1 cellular context compared by ENCODE assay signal in genomic region chr1:19220080-19220846, GRCh38.
TF ChIP-seq lines count a peak whose summit lies in the region.

No MANE protein-coding gene starts in this region.

TF ChIP-seq in K562, 482 proteins besides CTCF, POLR2A, EP300 and RAD21:
- TF ChIP-seq DPF2 (IDR thresholded peaks at IDR 0.05) (no peak), CBX3 (IDR thresholded peaks at IDR 0.05; ENCODE audit: borderline replicate concordance in 1 of 2, low read length in 2 of 2) (peak in 1 of 2 experiments; percentile 85; a peak in 2 of 3 replicates), TOE1 (IDR thresholded peaks at IDR 0.05; ENCODE audit: borderline replicate concordance) (no peak), TOE1 (CRISPR knock-in tag; IDR thresholded peaks at IDR 0.05; ENCODE audit: borderline replicate concordance, low read depth) (no peak), HNRNPUL1 (IDR thresholded peaks at IDR 0.05; ENCODE audit: low read length) (no peak), ZNF316 (IDR thresholded peaks at IDR 0.05) (peak; percentile 86), TRIM24 (IDR thresholded peaks at IDR 0.05) (0 out of 4 replicates have a peak, but pooled peaks of 1 of the 2 experiments have one; percentile 24), TRIM28 (IDR thresholded peaks at IDR 0.05) (peak; percentile 87), HMG20B (CRISPR knock-in tag; IDR thresholded peaks at IDR 0.05) (no peak)
